16 cellular contexts compared by ENCODE assay signal in genomic region chr4:76792418-76792817, GRCh38.
A peak's percentile ranks its signal among the peaks of the same experiment; 100 is the strongest.
DNase-seq lines count a peak whose midpoint lies in the region; FAIRE-seq lines count a peak whose summit lies in the region.
"Had no signal": no experiment of that assay in that cellular context is flagged by ENCODE, and none has a peak within 500 bp of the region (broad histone marks: within the 10 kb centered on the region; RNA-seq: fewer than 3 reads in every experiment).

No MANE protein-coding gene starts in this region.

- FAIRE-seq in A204.1 (lab: Jason Lieb, UNC) = peak; percentile 32
- peak; percentile 47 for FAIRE-seq in G401.6 (lab: Jason Lieb, UNC)
- FAIRE-seq in colon (lab: Jason Lieb, UNC) = peak; percentile 31
- FAIRE-seq: GM12892 had no signal

- DNase-seq in mucosa of gallbladder (ENCODE audit: low spot score) = no peak
- no peak for DNase-seq in COR-L47 (lab: John Stamatoyannopoulos, UW)
- DNase-seq in HuH-7.5 (ENCODE audit: low spot score) = no peak
- DNase-seq: 8988T; Calu3; CD4-positive, CD25-positive, alpha-beta regulatory T cell; CD8-positive, alpha-beta T cell; DMS53; DMS79 treated with DMSO at 0.1 percent for 48 hours; GOT3; H7; HCEC 1CT had no signal
